Comparison of ENCODE assay signal across 12 cellular contexts in the genomic region with DNA sequence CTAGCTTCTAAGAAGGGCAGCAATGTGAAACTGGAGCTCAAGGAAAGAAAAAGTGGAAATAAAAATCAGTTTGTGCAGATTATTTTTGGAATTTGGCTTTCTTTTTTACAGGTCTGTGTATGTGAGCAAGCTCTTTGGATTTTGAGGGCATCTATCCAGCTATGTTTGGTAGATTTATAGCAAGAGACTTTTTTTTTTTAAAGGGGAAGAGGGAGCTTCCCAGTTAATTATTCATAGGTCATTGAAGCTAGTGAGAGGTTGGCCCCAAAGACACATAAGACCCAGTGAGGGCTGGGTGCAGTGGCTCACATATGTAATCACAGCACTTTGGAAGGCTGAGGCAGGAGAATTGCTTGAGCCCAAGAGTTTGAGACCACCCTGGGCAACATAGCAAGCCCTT. TPM values are rescaled to one million over a fixed set of nuclear protein-coding genes. Genes with fewer than 3 reads are reported as not detected.
A peak's percentile ranks its signal among the peaks of the same experiment; 100 is the strongest.
DNase-seq lines count a peak whose midpoint lies in the region; ATAC-seq lines count a peak whose summit lies in the region.
"Had no signal": no experiment of that assay in that cellular context is flagged by ENCODE, and none has a peak within 500 bp of the region (broad histone marks: within the 10 kb centered on the region; RNA-seq: fewer than 3 reads in every experiment).

No MANE protein-coding gene starts in this region.

- no peaks in the 10 kb centered on the region for H3K9me3 ChIP-seq in mesodermal cell (ENCODE audit: control insufficient read depth, low read length)
- H3K9me3 ChIP-seq: heart right ventricle had no signal

- no peak overlapping the region for H3K4me3 ChIP-seq in mesodermal cell (ENCODE audit: extremely low read depth, insufficient read depth, low read length, poor library complexity, severe bottlenecking)
- H3K4me3 ChIP-seq: heart right ventricle had no signal

- intact Hi-C loops in left colon (cut with DNase I, micrococcal nuclease), result no loop called here

- H3K27ac ChIP-seq in mesodermal cell (ENCODE audit: low read depth, low read length, severe bottlenecking), result peak overlapping the region; percentile 16
- H3K27ac ChIP-seq: heart right ventricle had no signal

- peak; percentile 34 for ATAC-seq in HG02798 (IDR thresholded peaks at IDR 0.05; ENCODE audit: poor library complexity, unreplicated experiment)
- ATAC-seq in left colon, result no peak
- ATAC-seq: heart right ventricle had no signal

- DNase-seq in AG20443 (ENCODE audit: low spot score) (peak; percentile 58), astrocyte of the hippocampus (ENCODE audit: low read depth, low spot score) (peak; percentile 46), NCI-H526 treated with DMSO at 0.1 percent for 48 hours (lab: John Stamatoyannopoulos, UW) (no peak), left colon (no peak), SW 1271 (lab: John Stamatoyannopoulos, UW) (no peak)
- DNase-seq in activated naive CD4-positive, alpha-beta T cell treated with Interleukin-2 at 50 U/mL for 16 hours, result no peak
- DNase-seq: C1 segment of cervical spinal cord, heart right ventricle had no signal

- no peaks in the 10 kb centered on the region for H3K36me3 ChIP-seq in mesodermal cell (ENCODE audit: control insufficient read depth, insufficient read depth, low read length)
- H3K36me3 ChIP-seq: heart right ventricle had no signal

- H3K4me1 ChIP-seq in mesodermal cell (ENCODE audit: control insufficient read depth, insufficient read depth, low read length, poor library complexity, severe bottlenecking), result peaks cover 21% of the 10 kb centered on the region

RNA-seq across cellular contexts. Expression of a gene that starts 24.0 kb away (rescaled TPM):
- polyA plus RNA-seq in mesodermal cell (2013, experiment 1 of 2), result 67.9 TPM
- polyA plus RNA-seq in mesodermal cell (2013, experiment 2 of 2), result 67.8 TPM
- 1 to 10 TPM; 2.7 to 6.4 TPM for total RNA-seq in left colon

RNA-seq across cellular contexts. Expression of a gene that starts 55.7 kb away (rescaled TPM):
- not detected for polyA plus RNA-seq in mesodermal cell (2013, experiment 1 of 2)
- not detected for polyA plus RNA-seq in mesodermal cell (2013, experiment 2 of 2)
- total RNA-seq in left colon, result not detected
- total RNA-seq: heart right ventricle, mucosa of gallbladder, NCI-H460 had no signal
- polyA plus RNA-seq: heart right ventricle had no signal

Comparison
In these comparisons a context has a peak if more than half of its experiments do, and no peak if none do; other contexts are left out.
1. DNase-seq: peak in AG20443 (single experiment) and astrocyte of the hippocampus (single experiment); none in NCI-H526 treated with DMSO at 0.1 percent for 48 hours (single experiment), left colon (0 of 2), SW 1271 (0 of 2) and activated naive CD4-positive, alpha-beta T cell treated with Interleukin-2 at 50 U/mL for 16 hours (single experiment).